8 cellular contexts compared by ENCODE assay signal in genomic region chr22:35330258-35330861, GRCh38. TPM values are rescaled to one million over a fixed set of nuclear protein-coding genes. Genes with fewer than 3 reads are reported as not detected.
DNase-seq lines count a peak whose midpoint lies in the region; ATAC-seq and TF ChIP-seq lines count a peak whose summit lies in the region.

No MANE protein-coding gene starts in this region.

- H3K4me3 Mint-ChIP-seq in activated T-cell treated with anti-CD3 and anti-CD28 coated beads, Interleukin-2, amount 50 U/mL, for 4 hours = peak overlapping the region; percentile 80

- H3K36me3 Mint-ChIP-seq in activated T-cell treated with anti-CD3 and anti-CD28 coated beads, Interleukin-2, amount 50 U/mL, for 4 hours (ENCODE audit: insufficient read depth) = peaks cover 26% of the 10 kb centered on the region

- no peaks in the 10 kb centered on the region for H3K27me3 Mint-ChIP-seq in activated T-cell treated with anti-CD3 and anti-CD28 coated beads, Interleukin-2, amount 50 U/mL, for 4 hours (ENCODE audit: low read depth)

- H3K4me3 ChIP-seq in AG10803 (ENCODE audit: low read length) (no peak overlapping the region), skeletal muscle cell (ENCODE audit: low read depth, low read length) (no peak overlapping the region)

- DNase-seq in AG10803 (ENCODE audit: low read depth) = peak; percentile 84
- peak; percentile 92 for DNase-seq in NOMO-1 treated with dmso at 0.1 percent for 144 hours (lab: John Stamatoyannopoulos, UW; ENCODE audit: unreplicated experiment)
- peak; percentile 35 for DNase-seq in activated T-cell treated with anti-CD3 and anti-CD28 coated beads, Interleukin-2, amount 50 U/mL, for 4 hours
- DNase-seq in germinal center (ENCODE audit: low spot score) = peak; percentile 44
- peak; percentile 41 for DNase-seq in skeletal muscle cell (ENCODE audit: low read depth)
- no peak for DNase-seq in HuH-7.5 (ENCODE audit: low spot score)
- DNase-seq in GM19240 (ENCODE audit: insufficient read length, low spot score) = no peak

- H3K9me3 Mint-ChIP-seq in activated T-cell treated with anti-CD3 and anti-CD28 coated beads, Interleukin-2, amount 50 U/mL, for 4 hours = no peaks in the 10 kb centered on the region

- H3K4me1 Mint-ChIP-seq in activated T-cell treated with anti-CD3 and anti-CD28 coated beads, Interleukin-2, amount 50 U/mL, for 4 hours (ENCODE audit: low read depth) = peaks cover 38% of the 10 kb centered on the region

- ATAC-seq in activated T-cell treated with anti-CD3 and anti-CD28 coated beads, Interleukin-2, amount 50 U/mL, for 4 hours = peak; percentile 69 to 71
- no peak for ATAC-seq in GM19035 (IDR thresholded peaks at IDR 0.05; ENCODE audit: unreplicated experiment)

- no peak for TF ChIP-seq CTCF in AG10803 (conservative IDR thresholded peaks at IDR 0.05; ENCODE audit: low read length)

RNA-seq across cellular contexts. Expression of gene TOM1, which starts 30.7 kb away (rescaled TPM):
- total RNA-seq in activated T-cell treated with anti-CD3 and anti-CD28 coated beads, Interleukin-2, amount 50 U/mL, for 4 hours = 10 to 100 TPM; 20.5 to 24.7 (median 23.0) TPM

RNA-seq across cellular contexts. Expression of gene HMOX1, which starts 50.5 kb away (rescaled TPM):
- total RNA-seq in activated T-cell treated with anti-CD3 and anti-CD28 coated beads, Interleukin-2, amount 50 U/mL, for 4 hours = 1 to 10 TPM; 1.2 to 3.0 (median 1.4) TPM

Comparison
In these comparisons a context has a peak if more than half of its experiments do, and no peak if none do; other contexts are left out.
1. DNase-seq: peak in AG10803 (single experiment), NOMO-1 treated with dmso at 0.1 percent for 144 hours (single experiment), activated T-cell treated with anti-CD3 and anti-CD28 coated beads, Interleukin-2, amount 50 U/mL, for 4 hours (single experiment), germinal center (single experiment) and skeletal muscle cell (single experiment); none in HuH-7.5 (single experiment) and GM19240 (single experiment).